In the genomic region with DNA sequence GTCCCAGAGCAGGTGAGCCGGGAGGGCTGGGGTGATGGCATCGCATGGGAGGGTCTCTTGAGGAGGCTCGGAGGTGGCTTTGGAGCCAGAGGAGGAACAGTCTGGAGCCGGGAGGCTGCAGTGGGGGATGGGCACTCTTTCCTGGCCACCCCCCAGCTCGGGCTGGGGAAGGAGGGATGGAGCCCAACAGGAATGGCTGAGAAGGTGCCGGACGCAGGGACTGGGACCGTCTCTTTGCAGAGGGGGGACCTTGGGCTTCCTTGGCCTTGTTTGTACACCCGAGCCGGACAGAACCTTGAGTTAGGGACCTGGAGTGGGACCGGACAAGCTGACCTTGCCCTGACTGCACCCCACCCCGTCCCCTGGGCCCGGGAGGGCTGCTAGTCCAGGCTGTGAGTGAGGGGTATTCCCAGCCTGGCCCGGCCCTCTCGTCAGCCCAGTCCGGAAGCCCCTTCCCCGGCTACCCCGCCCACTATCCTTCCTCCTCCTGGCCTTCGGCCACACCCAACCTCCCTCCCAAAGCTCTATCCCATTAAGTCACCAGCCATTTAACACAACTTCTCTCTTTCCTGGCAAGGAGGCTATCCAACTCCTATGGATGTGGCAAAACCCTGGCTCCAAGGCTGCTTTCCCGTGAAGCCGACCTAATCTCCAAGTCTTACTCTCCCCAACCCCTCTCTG, we compare ENCODE assay signal across 1 cellular context.
TF ChIP-seq lines count a peak whose summit lies in the region.

No MANE protein-coding gene starts in this region.

TF ChIP-seq in K562, 482 proteins besides CTCF, POLR2A, EP300 and RAD21 (continues in another document):
- TF ChIP-seq, protein P1, sequence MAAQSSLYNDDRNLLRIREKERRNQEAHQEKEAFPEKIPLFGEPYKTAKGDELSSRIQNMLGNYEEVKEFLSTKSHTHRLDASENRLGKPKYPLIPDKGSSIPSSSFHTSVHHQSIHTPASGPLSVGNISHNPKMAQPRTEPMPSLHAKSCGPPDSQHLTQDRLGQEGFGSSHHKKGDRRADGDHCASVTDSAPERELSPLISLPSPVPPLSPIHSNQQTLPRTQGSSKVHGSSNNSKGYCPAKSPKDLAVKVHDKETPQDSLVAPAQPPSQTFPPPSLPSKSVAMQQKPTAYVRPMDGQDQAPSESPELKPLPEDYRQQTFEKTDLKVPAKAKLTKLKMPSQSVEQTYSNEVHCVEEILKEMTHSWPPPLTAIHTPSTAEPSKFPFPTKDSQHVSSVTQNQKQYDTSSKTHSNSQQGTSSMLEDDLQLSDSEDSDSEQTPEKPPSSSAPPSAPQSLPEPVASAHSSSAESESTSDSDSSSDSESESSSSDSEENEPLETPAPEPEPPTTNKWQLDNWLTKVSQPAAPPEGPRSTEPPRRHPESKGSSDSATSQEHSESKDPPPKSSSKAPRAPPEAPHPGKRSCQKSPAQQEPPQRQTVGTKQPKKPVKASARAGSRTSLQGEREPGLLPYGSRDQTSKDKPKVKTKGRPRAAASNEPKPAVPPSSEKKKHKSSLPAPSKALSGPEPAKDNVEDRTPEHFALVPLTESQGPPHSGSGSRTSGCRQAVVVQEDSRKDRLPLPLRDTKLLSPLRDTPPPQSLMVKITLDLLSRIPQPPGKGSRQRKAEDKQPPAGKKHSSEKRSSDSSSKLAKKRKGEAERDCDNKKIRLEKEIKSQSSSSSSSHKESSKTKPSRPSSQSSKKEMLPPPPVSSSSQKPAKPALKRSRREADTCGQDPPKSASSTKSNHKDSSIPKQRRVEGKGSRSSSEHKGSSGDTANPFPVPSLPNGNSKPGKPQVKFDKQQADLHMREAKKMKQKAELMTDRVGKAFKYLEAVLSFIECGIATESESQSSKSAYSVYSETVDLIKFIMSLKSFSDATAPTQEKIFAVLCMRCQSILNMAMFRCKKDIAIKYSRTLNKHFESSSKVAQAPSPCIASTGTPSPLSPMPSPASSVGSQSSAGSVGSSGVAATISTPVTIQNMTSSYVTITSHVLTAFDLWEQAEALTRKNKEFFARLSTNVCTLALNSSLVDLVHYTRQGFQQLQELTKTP (IDR thresholded peaks at IDR 0.05; ENCODE audit: low read depth in 1 of 2, partially characterized antibody in 2 of 2) = peak in 1 of 2 experiments; percentile 17
- TF ChIP-seq, protein P2, sequence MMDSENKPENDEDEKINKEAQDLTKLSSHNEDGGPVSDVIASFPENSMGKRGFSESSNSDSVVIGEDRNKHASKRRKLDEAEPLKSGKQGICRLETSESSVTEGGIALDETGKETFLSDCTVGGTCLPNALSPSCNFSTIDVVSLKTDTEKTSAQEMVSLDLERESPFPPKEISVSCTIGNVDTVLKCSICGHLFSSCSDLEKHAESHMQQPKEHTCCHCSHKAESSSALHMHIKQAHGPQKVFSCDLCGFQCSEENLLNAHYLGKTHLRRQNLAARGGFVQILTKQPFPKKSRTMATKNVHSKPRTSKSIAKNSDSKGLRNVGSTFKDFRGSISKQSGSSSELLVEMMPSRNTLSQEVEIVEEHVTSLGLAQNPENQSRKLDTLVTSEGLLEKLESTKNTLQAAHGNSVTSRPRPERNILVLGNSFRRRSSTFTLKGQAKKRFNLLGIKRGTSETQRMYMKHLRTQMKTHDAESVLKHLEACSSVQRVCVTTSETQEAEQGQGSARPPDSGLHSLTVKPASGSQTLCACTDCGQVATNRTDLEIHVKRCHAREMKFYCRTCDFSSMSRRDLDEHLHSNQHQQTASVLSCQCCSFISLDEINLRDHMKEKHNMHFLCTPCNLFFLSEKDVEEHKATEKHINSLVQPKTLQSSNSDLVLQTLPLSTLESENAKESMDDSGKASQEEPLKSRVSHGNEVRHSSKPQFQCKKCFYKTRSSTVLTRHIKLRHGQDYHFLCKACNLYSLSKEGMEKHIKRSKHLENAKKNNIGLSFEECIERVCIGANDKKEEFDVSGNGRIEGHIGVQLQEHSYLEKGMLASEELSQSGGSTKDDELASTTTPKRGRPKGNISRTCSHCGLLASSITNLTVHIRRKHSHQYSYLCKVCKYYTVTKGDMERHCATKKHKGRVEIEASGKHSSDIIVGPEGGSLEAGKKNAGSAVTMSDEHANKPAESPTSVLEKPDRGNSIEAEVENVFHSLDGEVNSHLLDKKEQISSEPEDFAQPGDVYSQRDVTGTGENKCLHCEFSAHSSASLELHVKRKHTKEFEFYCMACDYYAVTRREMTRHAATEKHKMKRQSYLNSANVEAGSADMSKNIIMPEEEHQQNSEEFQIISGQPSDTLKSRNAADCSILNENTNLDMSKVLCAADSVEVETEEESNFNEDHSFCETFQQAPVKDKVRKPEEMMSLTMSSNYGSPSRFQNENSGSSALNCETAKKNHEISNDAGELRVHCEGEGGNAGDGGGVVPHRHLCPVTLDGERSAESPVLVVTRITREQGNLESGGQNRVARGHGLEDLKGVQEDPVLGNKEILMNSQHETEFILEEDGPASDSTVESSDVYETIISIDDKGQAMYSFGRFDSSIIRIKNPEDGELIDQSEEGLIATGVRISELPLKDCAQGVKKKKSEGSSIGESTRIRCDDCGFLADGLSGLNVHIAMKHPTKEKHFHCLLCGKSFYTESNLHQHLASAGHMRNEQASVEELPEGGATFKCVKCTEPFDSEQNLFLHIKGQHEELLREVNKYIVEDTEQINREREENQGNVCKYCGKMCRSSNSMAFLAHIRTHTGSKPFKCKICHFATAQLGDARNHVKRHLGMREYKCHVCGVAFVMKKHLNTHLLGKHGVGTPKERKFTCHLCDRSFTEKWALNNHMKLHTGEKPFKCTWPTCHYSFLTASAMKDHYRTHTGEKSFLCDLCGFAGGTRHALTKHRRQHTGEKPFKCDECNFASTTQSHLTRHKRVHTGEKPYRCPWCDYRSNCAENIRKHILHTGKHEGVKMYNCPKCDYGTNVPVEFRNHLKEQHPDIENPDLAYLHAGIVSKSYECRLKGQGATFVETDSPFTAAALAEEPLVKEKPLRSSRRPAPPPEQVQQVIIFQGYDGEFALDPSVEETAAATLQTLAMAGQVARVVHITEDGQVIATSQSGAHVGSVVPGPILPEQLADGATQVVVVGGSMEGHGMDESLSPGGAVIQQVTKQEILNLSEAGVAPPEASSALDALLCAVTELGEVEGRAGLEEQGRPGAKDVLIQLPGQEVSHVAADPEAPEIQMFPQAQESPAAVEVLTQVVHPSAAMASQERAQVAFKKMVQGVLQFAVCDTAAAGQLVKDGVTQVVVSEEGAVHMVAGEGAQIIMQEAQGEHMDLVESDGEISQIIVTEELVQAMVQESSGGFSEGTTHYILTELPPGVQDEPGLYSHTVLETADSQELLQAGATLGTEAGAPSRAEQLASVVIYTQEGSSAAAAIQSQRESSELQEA (IDR thresholded peaks at IDR 0.05; ENCODE audit: low read depth) = no peak
- TF ChIP-seq MYNN (IDR thresholded peaks at IDR 0.05) (0 out of 2 replicates have a peak, but pooled peaks have one; percentile 20), MYNN (CRISPR knock-in tag; IDR thresholded peaks at IDR 0.05) (no peak), KDM5B (IDR thresholded peaks at IDR 0.05; ENCODE audit: insufficient replicate concordance, low read depth, low read length) (peak; percentile 43), EGR1 (conservative IDR thresholded peaks at IDR 0.05) (0 out of 2 replicates have a peak, but pooled peaks have one; percentile 22), TBP (optimal IDR thresholded peaks at IDR 0.05; ENCODE audit: low read depth, low read length) (peak; percentile 13), RBM25 (IDR thresholded peaks at IDR 0.05; ENCODE audit: low read depth, low read length, severe bottlenecking) (no peak), BRF1 (IDR thresholded peaks at IDR 0.05; ENCODE audit: borderline replicate concordance, extremely low read depth, insufficient read length) (no peak), SNIP1 (IDR thresholded peaks at IDR 0.05; ENCODE audit: low read depth) (0 out of 2 replicates have a peak, but pooled peaks have one; percentile 46), BRD4 (IDR thresholded peaks at IDR 0.05) (peak; percentile 41; the same call in 1 of the 2 replicates), GATAD2A (IDR thresholded peaks at IDR 0.05) (peak; percentile 43; the same call in 1 of the 2 replicates), CHD1 (IDR thresholded peaks at IDR 0.05; ENCODE audit: low read length) (peak; percentile 76), CC2D1A (IDR thresholded peaks at IDR 0.05) (0 out of 2 replicates have a peak, but pooled peaks have one; percentile 10), ZNF263 (CRISPR knock-in tag; IDR thresholded peaks at IDR 0.05; ENCODE audit: borderline replicate concordance) (no peak), ZNF134 (CRISPR knock-in tag; conservative IDR thresholded peaks at IDR 0.05) (no peak), MECOM (CRISPR knock-in tag; IDR thresholded peaks at IDR 0.05) (0 out of 2 replicates have a peak, but pooled peaks have one; percentile 31), SIN3B (IDR thresholded peaks at IDR 0.05; ENCODE audit: low read depth) (no peak), SUPT5H (IDR thresholded peaks at IDR 0.05) (peak; percentile 75; the same call in 1 of the 2 replicates), ETV6 (IDR thresholded peaks at IDR 0.05; ENCODE audit: borderline replicate concordance in 1 of 2, low read depth in 2 of 2, low read length in 1 of 2) (no peak), ETV6 (CRISPR knock-in tag; IDR thresholded peaks at IDR 0.05; ENCODE audit: borderline replicate concordance) (no peak), HDAC1 (IDR thresholded peaks at IDR 0.05) (peak in 1 of 2 experiments; percentile 12; a peak in 1 of 4 replicates), NR1H2 (CRISPR knock-in tag; IDR thresholded peaks at IDR 0.05) (0 out of 2 replicates have a peak, but pooled peaks have one; percentile 19), ZBTB7A (IDR thresholded peaks at IDR 0.05; ENCODE audit: borderline replicate concordance, control insufficient read depth, low read depth, low read length) (peak; percentile 48; the same call in 1 of the 2 replicates), ERF (CRISPR knock-in tag; IDR thresholded peaks at IDR 0.05) (peak; percentile 64; the same call in 1 of the 2 replicates), SMARCC2 (IDR thresholded peaks at IDR 0.05; ENCODE audit: low read depth) (no peak), YBX1 (IDR thresholded peaks at IDR 0.05) (no peak), ZNF583 (CRISPR knock-in tag; IDR thresholded peaks at IDR 0.05) (no peak), TCFL5 (CRISPR knock-in tag; conservative IDR thresholded peaks at IDR 0.05) (no peak), NCOA4 (IDR thresholded peaks at IDR 0.05; ENCODE audit: partially characterized antibody) (no peak)
- TF ChIP-seq, protein P3, sequence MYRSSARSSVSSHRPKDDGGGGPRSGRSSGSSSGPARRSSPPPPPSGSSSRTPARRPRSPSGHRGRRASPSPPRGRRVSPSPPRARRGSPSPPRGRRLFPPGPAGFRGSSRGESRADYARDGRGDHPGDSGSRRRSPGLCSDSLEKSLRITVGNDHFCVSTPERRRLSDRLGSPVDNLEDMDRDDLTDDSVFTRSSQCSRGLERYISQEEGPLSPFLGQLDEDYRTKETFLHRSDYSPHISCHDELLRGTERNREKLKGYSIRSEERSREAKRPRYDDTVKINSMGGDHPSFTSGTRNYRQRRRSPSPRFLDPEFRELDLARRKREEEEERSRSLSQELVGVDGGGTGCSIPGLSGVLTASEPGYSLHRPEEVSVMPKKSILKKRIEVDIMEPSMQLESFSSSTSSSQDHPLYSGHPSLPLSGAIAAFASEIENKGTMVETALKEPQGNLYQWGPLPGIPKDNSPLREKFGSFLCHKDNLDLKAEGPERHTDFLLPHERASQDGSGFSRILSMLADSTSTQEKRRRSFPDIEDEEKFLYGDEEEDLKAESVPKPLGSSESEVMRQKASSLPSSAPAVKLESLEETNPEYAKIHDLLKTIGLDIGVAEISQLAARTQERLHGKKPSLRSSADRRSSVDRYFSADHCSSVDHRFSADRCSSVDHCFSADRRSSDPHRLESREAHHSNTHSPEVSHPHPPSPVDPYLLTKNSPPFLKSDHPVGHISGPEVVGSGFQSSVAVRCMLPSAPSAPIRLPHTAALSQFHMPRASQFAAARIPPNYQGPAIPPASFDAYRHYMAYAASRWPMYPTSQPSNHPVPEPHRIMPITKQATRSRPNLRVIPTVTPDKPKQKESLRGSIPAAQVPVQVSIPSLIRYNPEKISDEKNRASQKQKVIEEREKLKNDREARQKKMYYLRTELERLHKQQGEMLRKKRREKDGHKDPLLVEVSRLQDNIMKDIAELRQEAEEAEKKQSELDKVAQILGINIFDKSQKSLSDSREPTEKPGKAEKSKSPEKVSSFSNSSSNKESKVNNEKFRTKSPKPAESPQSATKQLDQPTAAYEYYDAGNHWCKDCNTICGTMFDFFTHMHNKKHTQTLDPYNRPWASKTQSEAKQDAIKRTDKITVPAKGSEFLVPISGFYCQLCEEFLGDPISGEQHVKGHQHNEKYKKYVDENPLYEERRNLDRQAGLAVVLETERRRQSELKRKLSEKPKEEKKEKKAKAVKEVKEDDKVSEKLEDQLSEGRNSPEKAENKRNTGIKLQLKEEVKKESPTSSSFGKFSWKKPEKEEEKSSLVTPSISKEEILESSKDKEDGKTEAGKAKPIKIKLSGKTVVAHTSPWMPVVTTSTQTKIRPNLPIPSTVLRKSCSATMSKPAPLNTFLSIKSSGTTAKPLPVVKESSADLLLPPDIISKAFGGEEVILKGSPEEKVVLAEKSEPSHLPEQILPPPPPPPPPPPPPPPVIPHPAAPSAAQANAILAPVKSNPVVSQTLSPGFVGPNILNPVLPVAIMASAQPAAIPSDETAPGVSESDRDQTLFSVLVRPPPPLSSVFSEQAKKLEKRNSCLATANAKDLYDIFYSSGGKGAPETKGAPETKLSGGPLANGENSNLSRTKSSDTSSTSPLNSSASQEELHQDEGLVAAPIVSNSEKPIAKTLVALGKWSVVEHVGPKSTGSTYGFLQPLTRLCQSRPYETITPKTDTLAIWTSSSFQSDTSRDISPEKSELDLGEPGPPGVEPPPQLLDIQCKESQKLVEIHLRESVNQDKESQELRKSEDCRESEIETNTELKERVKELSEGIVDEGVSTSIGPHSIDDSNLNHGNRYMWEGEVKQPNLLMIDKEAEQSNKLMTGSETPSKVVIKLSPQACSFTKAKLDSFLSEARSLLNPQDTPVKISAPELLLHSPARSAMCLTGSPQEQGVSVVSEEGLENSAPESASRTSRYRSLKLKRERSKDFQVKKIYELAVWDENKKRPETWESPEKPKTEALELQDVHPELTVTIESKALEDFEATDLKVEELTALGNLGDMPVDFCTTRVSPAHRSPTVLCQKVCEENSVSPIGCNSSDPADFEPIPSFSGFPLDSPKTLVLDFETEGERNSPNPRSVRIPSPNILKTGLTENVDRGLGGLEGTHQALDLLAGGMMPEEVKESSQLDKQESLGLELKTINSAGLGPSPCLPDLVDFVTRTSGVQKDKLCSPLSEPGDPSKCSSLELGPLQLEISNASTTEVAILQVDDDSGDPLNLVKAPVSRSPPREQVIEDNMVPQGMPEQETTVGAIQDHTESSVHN (IDR thresholded peaks at IDR 0.05; ENCODE audit: borderline replicate concordance in 1 of 2, low read depth in 1 of 2) = no peak
- TF ChIP-seq, protein P4, sequence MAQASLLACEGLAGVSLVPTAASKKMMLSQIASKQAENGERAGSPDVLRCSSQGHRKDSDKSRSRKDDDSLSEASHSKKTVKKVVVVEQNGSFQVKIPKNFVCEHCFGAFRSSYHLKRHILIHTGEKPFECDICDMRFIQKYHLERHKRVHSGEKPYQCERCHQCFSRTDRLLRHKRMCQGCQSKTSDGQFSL (CRISPR knock-in tag; IDR thresholded peaks at IDR 0.05) = peak; percentile 80; the same call in 1 of the 2 replicates
- TF ChIP-seq, protein P4 (tag; IDR thresholded peaks at IDR 0.05) = peak in 1 of 2 experiments; percentile 17; a peak in 1 of 4 replicates
- TF ChIP-seq, protein P5, sequence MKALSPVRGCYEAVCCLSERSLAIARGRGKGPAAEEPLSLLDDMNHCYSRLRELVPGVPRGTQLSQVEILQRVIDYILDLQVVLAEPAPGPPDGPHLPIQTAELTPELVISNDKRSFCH (CRISPR knock-in tag; IDR thresholded peaks at IDR 0.05) = no peak
- TF ChIP-seq, protein P5 (tag; IDR thresholded peaks at IDR 0.05) = 0 out of 2 replicates have a peak, but pooled peaks have one; percentile 13
